ENCODE assay signal across 8 cellular contexts in the genomic region with DNA sequence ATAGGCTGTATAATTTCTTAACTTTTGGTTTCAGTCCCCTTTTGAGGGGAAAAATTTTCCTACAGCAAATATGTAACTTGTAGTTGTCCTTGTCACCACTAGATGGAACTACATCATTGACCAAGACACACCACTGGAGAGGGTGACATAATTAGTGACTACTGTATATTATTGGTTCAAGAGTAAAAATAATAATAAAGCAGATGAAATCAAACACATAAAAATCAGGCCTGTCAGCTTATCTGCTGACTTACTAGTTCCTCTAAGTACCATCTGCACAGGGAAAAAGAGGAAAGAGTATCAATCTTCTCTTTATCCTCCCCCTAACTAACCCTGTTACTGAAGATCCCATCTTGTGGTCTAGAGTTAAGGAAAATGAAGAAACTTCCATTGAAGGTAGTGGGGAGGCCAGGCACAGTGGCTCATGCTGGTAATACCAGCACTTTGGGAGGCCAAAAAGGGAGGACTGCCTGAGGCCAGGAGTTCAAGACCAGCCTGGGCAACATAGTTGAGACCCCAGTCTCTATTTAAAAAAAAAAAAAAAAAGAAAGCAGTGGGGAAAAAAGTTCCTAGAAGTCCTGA. TPM values are rescaled to one million over a fixed set of nuclear protein-coding genes. Genes with fewer than 3 reads are reported as not detected.
DNase-seq lines count a peak whose midpoint lies in the region; ATAC-seq, FAIRE-seq and TF ChIP-seq lines count a peak whose summit lies in the region.

No MANE protein-coding gene starts in this region.

- no peaks in the 10 kb centered on the region for H3K9me3 ChIP-seq in NT2/D1 (ENCODE audit: insufficient read depth, low read length)
- H3K9me3 ChIP-seq in HepG2 (ENCODE audit: low read length), result no peaks in the 10 kb centered on the region
- H3K9me3 ChIP-seq in vagina, result no peaks in the 10 kb centered on the region

- TF ChIP-seq POLR2A in HepG2 (IDR thresholded peaks at IDR 0.05; ENCODE audit: insufficient read depth in 1 of 2, low read depth in 2 of 2, low read length in 2 of 2) (no peak), vagina (IDR thresholded peaks at IDR 0.05) (no peak)

- no peaks in the 10 kb centered on the region for H4K20me1 ChIP-seq in HepG2 (ENCODE audit: insufficient read depth, low read length)

- no peak for TF ChIP-seq EP300 in HepG2 (IDR thresholded peaks at IDR 0.05; ENCODE audit: low read depth in 2 of 2, low read length in 2 of 2)
- TF ChIP-seq EP300 in HepG2 (CRISPR knock-in tag; IDR thresholded peaks at IDR 0.05; ENCODE audit: borderline replicate concordance), result no peak

- intact Hi-C loops in HepG2 (cut with micrococcal nuclease; ENCODE audit: unreplicated experiment) (loop anchor here (1.0 kb wide), 1 partner anchor 90 kb away; no protein-coding TSS in a partner anchor), vagina (cut with DNase I) (loop anchor here (2.0 kb wide), 1 partner anchor 89 kb away; no protein-coding TSS in a partner anchor)

- H3K36me3 ChIP-seq in NT2/D1 (ENCODE audit: insufficient read depth, insufficient read length, low read length) (peaks cover 31% of the 10 kb centered on the region), HepG2 (replicated peaks in 1 of 2; ENCODE audit: control insufficient read depth in 1 of 2, insufficient read depth in 2 of 2, low read length in 2 of 2) (peaks cover 8 to 55% of the 10 kb centered on the region in 2 experiments; a peak in 4 of 5 replicates), vagina (peaks cover 0 to 19% of the 10 kb centered on the region in 2 donors)

- H3K27ac ChIP-seq in HepG2 (ENCODE audit: extremely low read length, insufficient read depth, low read length) (no peak overlapping the region), vagina (no peak overlapping the region)

- in situ Hi-C loops in HepG2 (cut with HindIII; ENCODE audit: extremely low pct_ligation_motif_present, low pct_unique_long_range_greater_than_20kb), result loop anchor here (5.0 kb wide), 1 partner anchor 90 kb away; no protein-coding TSS in a partner anchor

- DNase-seq in D341Med (ENCODE audit: low spot score) (peak; percentile 68), NT2/D1 (ENCODE audit: low read depth, low spot score) (peak; percentile 2), cerebellar cortex (ENCODE audit: low spot score) (peak; percentile 30), HepG2 (ENCODE audit: low spot score) (peak; percentile 36), vagina (ENCODE audit: extremely low spot score in 2 of 2) (no peak)
- DNase-seq in stimulated activated CD4-positive, alpha-beta T cell treated with anti-CD3 and anti-CD28 coated beads, Interleukin-2, amount 100 ng/mL, for 24 hours, result no peak

- no peaks in the 10 kb centered on the region for H3K79me2 ChIP-seq in HepG2 (ENCODE audit: insufficient read depth, low read length)

- TF ChIP-seq CTCF in HepG2 (CRISPR knock-in tag; IDR thresholded peaks at IDR 0.05) (peak; percentile 75), vagina (IDR thresholded peaks at IDR 0.05) (peak; percentile 46 to 78 (median 63))

- H3K27me3 ChIP-seq in NT2/D1 (ENCODE audit: insufficient read depth, insufficient read length), result no peaks in the 10 kb centered on the region
- H3K27me3 ChIP-seq in HepG2 (ENCODE audit: control insufficient read depth in 1 of 2, insufficient read depth in 2 of 2, low read length in 2 of 2), result no peaks in the 10 kb centered on the region; a peak in 1 of 5 replicates
- no peaks in the 10 kb centered on the region for H3K27me3 ChIP-seq in vagina

- ATAC-seq in GM19328 (IDR thresholded peaks at IDR 0.05; ENCODE audit: unreplicated experiment) (peak; percentile 73), HG03442 (IDR thresholded peaks at IDR 0.05; ENCODE audit: unreplicated experiment) (peak; percentile 89), HepG2 (peak; percentile 77)

- no TSS peak for BruUV-seq in HepG2 (replicated peaks; lab: Mats Ljungman, UMichigan)

- CTCF ChIA-PET in HepG2 (lab: Yijun Ruan, JAX; ENCODE audit: low intra/inter-chr PET ratio, low total read pairs), result interaction anchor here (1.2 to 3.5 kb wide), 3 partner anchors 72 to 97 kb away, joined by 4 to 61 read pairs (median 34); no protein-coding TSS in a partner anchor

- no peaks in the 10 kb centered on the region for H3K4me1 ChIP-seq in NT2/D1 (ENCODE audit: insufficient read depth, insufficient read length)
- no peaks in the 10 kb centered on the region for H3K4me1 ChIP-seq in HepG2 (ENCODE audit: insufficient read depth, low read length)
- H3K4me1 ChIP-seq in vagina, result no peaks in the 10 kb centered on the region

- peak; percentile 53 for FAIRE-seq in HepG2 (lab: Jason Lieb, UNC)

- H3K4me3 ChIP-seq in NT2/D1 (ENCODE audit: insufficient read length, low read depth), result no peak overlapping the region
- no peak overlapping the region for H3K4me3 ChIP-seq in HepG2 (replicated peaks in 1 of 3; ENCODE audit: insufficient read depth in 1 of 3, low read depth in 2 of 3, low read length in 3 of 3)
- H3K4me3 ChIP-seq in vagina, result no peak overlapping the region

- no peak overlapping the region for H3K9ac ChIP-seq in NT2/D1 (ENCODE audit: insufficient read length, low read depth)
- H3K9ac ChIP-seq in HepG2 (ENCODE audit: insufficient read depth, low read depth, low read length), result no peak overlapping the region

- no peak overlapping the region for H2AFZ ChIP-seq in HepG2 (ENCODE audit: low read length)

- H3K4me2 ChIP-seq in HepG2 (ENCODE audit: low read depth, low read length), result no peak overlapping the region

- POLR2A ChIA-PET in HepG2 (lab: Yijun Ruan, JAX), result no interaction called here

- peak; percentile 74 for TF ChIP-seq RAD21 in HepG2 (CRISPR knock-in tag; IDR thresholded peaks at IDR 0.05)

TF ChIP-seq in HepG2, 621 proteins besides CTCF, POLR2A, EP300 and RAD21 (continues in another document):
- TF ChIP-seq KAT2B (IDR thresholded peaks at IDR 0.05; ENCODE audit: borderline replicate concordance, low read depth, low read length) (no peak), FOXO1 (CRISPR knock-in tag; IDR thresholded peaks at IDR 0.05) (no peak), SAP130 (CRISPR knock-in tag; IDR thresholded peaks at IDR 0.05; ENCODE audit: low read depth) (0 out of 2 replicates have a peak, but pooled peaks have one; percentile 14), ZNF670 (CRISPR knock-in tag; IDR thresholded peaks at IDR 0.05; ENCODE audit: borderline replicate concordance) (no peak), HNF4A (CRISPR knock-in tag; IDR thresholded peaks at IDR 0.05) (no peak), YEATS2 (CRISPR knock-in tag; IDR thresholded peaks at IDR 0.05; ENCODE audit: borderline replicate concordance) (no peak), CBFB (CRISPR knock-in tag; IDR thresholded peaks at IDR 0.05) (no peak), REL (CRISPR knock-in tag; conservative IDR thresholded peaks at IDR 0.05) (no peak), FLYWCH1 (CRISPR knock-in tag; IDR thresholded peaks at IDR 0.05) (no peak)
- TF ChIP-seq, protein P1, sequence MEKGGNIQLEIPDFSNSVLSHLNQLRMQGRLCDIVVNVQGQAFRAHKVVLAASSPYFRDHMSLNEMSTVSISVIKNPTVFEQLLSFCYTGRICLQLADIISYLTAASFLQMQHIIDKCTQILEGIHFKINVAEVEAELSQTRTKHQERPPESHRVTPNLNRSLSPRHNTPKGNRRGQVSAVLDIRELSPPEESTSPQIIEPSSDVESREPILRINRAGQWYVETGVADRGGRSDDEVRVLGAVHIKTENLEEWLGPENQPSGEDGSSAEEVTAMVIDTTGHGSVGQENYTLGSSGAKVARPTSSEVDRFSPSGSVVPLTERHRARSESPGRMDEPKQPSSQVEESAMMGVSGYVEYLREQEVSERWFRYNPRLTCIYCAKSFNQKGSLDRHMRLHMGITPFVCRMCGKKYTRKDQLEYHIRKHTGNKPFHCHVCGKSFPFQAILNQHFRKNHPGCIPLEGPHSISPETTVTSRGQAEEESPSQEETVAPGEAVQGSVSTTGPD (CRISPR knock-in tag; IDR thresholded peaks at IDR 0.05), result no peak
- TF ChIP-seq, protein P2, sequence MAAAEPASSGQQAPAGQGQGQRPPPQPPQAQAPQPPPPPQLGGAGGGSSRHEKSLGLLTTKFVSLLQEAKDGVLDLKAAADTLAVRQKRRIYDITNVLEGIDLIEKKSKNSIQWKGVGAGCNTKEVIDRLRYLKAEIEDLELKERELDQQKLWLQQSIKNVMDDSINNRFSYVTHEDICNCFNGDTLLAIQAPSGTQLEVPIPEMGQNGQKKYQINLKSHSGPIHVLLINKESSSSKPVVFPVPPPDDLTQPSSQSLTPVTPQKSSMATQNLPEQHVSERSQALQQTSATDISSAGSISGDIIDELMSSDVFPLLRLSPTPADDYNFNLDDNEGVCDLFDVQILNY (CRISPR knock-in tag; conservative IDR thresholded peaks at IDR 0.05), result no peak

RNA-seq across cellular contexts. Expression of a gene that starts 29.6 kb away (rescaled TPM):
- 21.1 and 37.6 TPM in 2 replicates for total RNA-seq in HepG2 (2016; rRNA removed; fragmentation: Illumina TruSeq; extraction: Trizol)
- 8.2 and 9.8 TPM in 2 replicates for total RNA-seq in HepG2 (2016; cell fraction: cytosol; rRNA removed; fragmentation: Illumina TruSeq; extraction: Trizol; ENCODE audit: low read depth)
- total RNA-seq in HepG2 (2016; cell fraction: insoluble cytoplasmic fraction; rRNA removed; fragmentation: Illumina TruSeq; extraction: Trizol), result 25.4 and 34.5 TPM in 2 replicates
- 8.9 and 9.6 TPM in 2 replicates for total RNA-seq in HepG2 (2016; cell fraction: membrane; rRNA removed; fragmentation: Illumina TruSeq; extraction: Trizol)
- total RNA-seq in HepG2 (2016; cell fraction: nucleus; rRNA removed; fragmentation: Illumina TruSeq; extraction: Trizol), result 59.4 and 77.1 TPM in 2 replicates
- polyA plus RNA-seq in HepG2 (2011; rRNA removed), result 38.2 and 40.1 TPM in 2 replicates
- 10.1 and 10.8 TPM in 2 replicates for polyA plus RNA-seq in HepG2 (2011; cell fraction: cytosol; rRNA removed)
- 182 and 188 TPM in 2 replicates for polyA plus RNA-seq in HepG2 (2011; cell fraction: nucleus; rRNA removed)
- polyA plus RNA-seq in HepG2 (2012), result 22.6 and 32.9 TPM in 2 replicates
- 2.2 and 3.1 TPM in 2 replicates for polyA plus RNA-seq in HepG2 (2016; cell fraction: cytosol; fragmentation: Illumina TruSeq; extraction: Trizol; ENCODE audit: low read depth)
- polyA plus RNA-seq in HepG2 (2016; cell fraction: insoluble cytoplasmic fraction; fragmentation: Illumina TruSeq; extraction: Trizol; ENCODE audit: low read depth), result 23.8 and 27.2 TPM in 2 replicates
- polyA plus RNA-seq in HepG2 (2016; cell fraction: membrane; fragmentation: Illumina TruSeq; extraction: Trizol; ENCODE audit: low read depth), result 6.1 and 7.0 TPM in 2 replicates
- polyA plus RNA-seq in HepG2 (2016; cell fraction: nucleus; fragmentation: Illumina TruSeq; extraction: Trizol; ENCODE audit: insufficient read depth, low read depth), result 131 and 139 TPM in 2 replicates
- polyA minus RNA-seq in HepG2 (2011; rRNA and poly(A)+ RNA removed; ENCODE audit: low replicate concordance), result 73.7 and 121 TPM in 2 replicates
- polyA minus RNA-seq in HepG2 (2011; cell fraction: cytosol; rRNA and poly(A)+ RNA removed), result 8.3 and 11.0 TPM in 2 replicates
- 137 and 147 TPM in 2 replicates for polyA minus RNA-seq in HepG2 (2011; cell fraction: nucleus; rRNA and poly(A)+ RNA removed)
- total RNA-seq in vagina, result 53.5 TPM

Comparison
In these comparisons a context has a peak if more than half of its experiments do, and no peak if none do; other contexts are left out.
1. DNase-seq: peak in D341Med (single experiment), NT2/D1 (single experiment), cerebellar cortex (single experiment) and HepG2 (single experiment); none in vagina (0 of 2) and stimulated activated CD4-positive, alpha-beta T cell treated with anti-CD3 and anti-CD28 coated beads, Interleukin-2, amount 100 ng/mL, for 24 hours (0 of 2).
2. Peak in every context shown above with its lines, with median percentiles within 50 percentile points of each other: ATAC-seq.